2 cellular contexts compared by ENCODE assay signal in the genomic region with DNA sequence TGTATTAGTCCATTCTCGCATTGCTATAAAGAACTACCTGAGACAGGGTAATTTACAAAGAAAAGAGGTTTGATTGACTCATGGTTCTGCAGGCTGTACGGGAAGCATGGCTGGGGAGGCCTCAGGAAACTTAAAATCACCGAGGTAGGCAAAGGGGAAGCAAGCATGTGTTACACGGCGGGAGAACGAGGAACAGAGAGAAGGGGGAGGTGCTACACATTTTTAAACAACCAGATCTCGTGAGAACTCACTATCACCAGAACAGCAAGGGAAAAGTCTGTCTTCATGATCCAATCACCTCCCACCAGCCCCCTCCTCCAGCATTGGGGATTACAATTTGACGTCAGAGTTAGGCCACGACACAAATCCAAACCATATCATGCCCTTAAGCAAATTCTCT.
TF ChIP-seq lines count a peak whose summit lies in the region.

No MANE protein-coding gene starts in this region.

TF ChIP-seq in HepG2, 621 proteins besides CTCF, POLR2A, EP300 and RAD21:
- peak; percentile 37; the same call in 1 of the 2 replicates for TF ChIP-seq MAX (IDR thresholded peaks at IDR 0.05)
- TF ChIP-seq DNMT3B (CRISPR knock-in tag; conservative IDR thresholded peaks at IDR 0.05), result no peak
- peak; percentile 71 for TF ChIP-seq CHD2 (IDR thresholded peaks at IDR 0.05; ENCODE audit: low read depth, low read length)
- TF ChIP-seq ASH2L (IDR thresholded peaks at IDR 0.05; ENCODE audit: insufficient read length, low read depth, low read length), result no peak
- peak; percentile 34; the same call in 1 of the 2 replicates for TF ChIP-seq TFDP1 (CRISPR knock-in tag; IDR thresholded peaks at IDR 0.05; ENCODE audit: borderline replicate concordance)

TF ChIP-seq in K562, 482 proteins besides CTCF, POLR2A, EP300 and RAD21:
- TF ChIP-seq L3MBTL2 (IDR thresholded peaks at IDR 0.05), result peak; percentile 90
- TF ChIP-seq, protein P1, sequence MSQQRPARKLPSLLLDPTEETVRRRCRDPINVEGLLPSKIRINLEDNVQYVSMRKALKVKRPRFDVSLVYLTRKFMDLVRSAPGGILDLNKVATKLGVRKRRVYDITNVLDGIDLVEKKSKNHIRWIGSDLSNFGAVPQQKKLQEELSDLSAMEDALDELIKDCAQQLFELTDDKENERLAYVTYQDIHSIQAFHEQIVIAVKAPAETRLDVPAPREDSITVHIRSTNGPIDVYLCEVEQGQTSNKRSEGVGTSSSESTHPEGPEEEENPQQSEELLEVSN (IDR thresholded peaks at IDR 0.05; ENCODE audit: borderline replicate concordance in 1 of 2, extremely low read depth in 1 of 2, insufficient read depth in 1 of 2, insufficient read length in 1 of 2, low read depth in 1 of 2, low read length in 1 of 2, poor library complexity in 1 of 2, severe bottlenecking in 1 of 2), result peak; percentile 67 to 88
- TF ChIP-seq, protein P2, sequence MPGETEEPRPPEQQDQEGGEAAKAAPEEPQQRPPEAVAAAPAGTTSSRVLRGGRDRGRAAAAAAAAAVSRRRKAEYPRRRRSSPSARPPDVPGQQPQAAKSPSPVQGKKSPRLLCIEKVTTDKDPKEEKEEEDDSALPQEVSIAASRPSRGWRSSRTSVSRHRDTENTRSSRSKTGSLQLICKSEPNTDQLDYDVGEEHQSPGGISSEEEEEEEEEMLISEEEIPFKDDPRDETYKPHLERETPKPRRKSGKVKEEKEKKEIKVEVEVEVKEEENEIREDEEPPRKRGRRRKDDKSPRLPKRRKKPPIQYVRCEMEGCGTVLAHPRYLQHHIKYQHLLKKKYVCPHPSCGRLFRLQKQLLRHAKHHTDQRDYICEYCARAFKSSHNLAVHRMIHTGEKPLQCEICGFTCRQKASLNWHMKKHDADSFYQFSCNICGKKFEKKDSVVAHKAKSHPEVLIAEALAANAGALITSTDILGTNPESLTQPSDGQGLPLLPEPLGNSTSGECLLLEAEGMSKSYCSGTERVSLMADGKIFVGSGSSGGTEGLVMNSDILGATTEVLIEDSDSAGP (CRISPR knock-in tag; IDR thresholded peaks at IDR 0.05), result no peak
- TF ChIP-seq, protein P3, sequence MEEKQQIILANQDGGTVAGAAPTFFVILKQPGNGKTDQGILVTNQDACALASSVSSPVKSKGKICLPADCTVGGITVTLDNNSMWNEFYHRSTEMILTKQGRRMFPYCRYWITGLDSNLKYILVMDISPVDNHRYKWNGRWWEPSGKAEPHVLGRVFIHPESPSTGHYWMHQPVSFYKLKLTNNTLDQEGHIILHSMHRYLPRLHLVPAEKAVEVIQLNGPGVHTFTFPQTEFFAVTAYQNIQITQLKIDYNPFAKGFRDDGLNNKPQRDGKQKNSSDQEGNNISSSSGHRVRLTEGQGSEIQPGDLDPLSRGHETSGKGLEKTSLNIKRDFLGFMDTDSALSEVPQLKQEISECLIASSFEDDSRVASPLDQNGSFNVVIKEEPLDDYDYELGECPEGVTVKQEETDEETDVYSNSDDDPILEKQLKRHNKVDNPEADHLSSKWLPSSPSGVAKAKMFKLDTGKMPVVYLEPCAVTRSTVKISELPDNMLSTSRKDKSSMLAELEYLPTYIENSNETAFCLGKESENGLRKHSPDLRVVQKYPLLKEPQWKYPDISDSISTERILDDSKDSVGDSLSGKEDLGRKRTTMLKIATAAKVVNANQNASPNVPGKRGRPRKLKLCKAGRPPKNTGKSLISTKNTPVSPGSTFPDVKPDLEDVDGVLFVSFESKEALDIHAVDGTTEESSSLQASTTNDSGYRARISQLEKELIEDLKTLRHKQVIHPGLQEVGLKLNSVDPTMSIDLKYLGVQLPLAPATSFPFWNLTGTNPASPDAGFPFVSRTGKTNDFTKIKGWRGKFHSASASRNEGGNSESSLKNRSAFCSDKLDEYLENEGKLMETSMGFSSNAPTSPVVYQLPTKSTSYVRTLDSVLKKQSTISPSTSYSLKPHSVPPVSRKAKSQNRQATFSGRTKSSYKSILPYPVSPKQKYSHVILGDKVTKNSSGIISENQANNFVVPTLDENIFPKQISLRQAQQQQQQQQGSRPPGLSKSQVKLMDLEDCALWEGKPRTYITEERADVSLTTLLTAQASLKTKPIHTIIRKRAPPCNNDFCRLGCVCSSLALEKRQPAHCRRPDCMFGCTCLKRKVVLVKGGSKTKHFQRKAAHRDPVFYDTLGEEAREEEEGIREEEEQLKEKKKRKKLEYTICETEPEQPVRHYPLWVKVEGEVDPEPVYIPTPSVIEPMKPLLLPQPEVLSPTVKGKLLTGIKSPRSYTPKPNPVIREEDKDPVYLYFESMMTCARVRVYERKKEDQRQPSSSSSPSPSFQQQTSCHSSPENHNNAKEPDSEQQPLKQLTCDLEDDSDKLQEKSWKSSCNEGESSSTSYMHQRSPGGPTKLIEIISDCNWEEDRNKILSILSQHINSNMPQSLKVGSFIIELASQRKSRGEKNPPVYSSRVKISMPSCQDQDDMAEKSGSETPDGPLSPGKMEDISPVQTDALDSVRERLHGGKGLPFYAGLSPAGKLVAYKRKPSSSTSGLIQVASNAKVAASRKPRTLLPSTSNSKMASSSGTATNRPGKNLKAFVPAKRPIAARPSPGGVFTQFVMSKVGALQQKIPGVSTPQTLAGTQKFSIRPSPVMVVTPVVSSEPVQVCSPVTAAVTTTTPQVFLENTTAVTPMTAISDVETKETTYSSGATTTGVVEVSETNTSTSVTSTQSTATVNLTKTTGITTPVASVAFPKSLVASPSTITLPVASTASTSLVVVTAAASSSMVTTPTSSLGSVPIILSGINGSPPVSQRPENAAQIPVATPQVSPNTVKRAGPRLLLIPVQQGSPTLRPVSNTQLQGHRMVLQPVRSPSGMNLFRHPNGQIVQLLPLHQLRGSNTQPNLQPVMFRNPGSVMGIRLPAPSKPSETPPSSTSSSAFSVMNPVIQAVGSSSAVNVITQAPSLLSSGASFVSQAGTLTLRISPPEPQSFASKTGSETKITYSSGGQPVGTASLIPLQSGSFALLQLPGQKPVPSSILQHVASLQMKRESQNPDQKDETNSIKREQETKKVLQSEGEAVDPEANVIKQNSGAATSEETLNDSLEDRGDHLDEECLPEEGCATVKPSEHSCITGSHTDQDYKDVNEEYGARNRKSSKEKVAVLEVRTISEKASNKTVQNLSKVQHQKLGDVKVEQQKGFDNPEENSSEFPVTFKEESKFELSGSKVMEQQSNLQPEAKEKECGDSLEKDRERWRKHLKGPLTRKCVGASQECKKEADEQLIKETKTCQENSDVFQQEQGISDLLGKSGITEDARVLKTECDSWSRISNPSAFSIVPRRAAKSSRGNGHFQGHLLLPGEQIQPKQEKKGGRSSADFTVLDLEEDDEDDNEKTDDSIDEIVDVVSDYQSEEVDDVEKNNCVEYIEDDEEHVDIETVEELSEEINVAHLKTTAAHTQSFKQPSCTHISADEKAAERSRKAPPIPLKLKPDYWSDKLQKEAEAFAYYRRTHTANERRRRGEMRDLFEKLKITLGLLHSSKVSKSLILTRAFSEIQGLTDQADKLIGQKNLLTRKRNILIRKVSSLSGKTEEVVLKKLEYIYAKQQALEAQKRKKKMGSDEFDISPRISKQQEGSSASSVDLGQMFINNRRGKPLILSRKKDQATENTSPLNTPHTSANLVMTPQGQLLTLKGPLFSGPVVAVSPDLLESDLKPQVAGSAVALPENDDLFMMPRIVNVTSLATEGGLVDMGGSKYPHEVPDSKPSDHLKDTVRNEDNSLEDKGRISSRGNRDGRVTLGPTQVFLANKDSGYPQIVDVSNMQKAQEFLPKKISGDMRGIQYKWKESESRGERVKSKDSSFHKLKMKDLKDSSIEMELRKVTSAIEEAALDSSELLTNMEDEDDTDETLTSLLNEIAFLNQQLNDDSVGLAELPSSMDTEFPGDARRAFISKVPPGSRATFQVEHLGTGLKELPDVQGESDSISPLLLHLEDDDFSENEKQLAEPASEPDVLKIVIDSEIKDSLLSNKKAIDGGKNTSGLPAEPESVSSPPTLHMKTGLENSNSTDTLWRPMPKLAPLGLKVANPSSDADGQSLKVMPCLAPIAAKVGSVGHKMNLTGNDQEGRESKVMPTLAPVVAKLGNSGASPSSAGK (IDR thresholded peaks at IDR 0.05), result peak; percentile 78
- TF ChIP-seq THRA (IDR thresholded peaks at IDR 0.05), result no peak
- no peak for TF ChIP-seq ZNF398 (CRISPR knock-in tag; IDR thresholded peaks at IDR 0.05)
- peak; percentile 70; the same call in 1 of the 2 replicates for TF ChIP-seq CHD2 (IDR thresholded peaks at IDR 0.05; ENCODE audit: low read depth, low read length)
- no peak for TF ChIP-seq ZKSCAN1 (IDR thresholded peaks at IDR 0.05; ENCODE audit: low read depth, low read length)
- TF ChIP-seq USF1 (CRISPR knock-in tag; IDR thresholded peaks at IDR 0.05), result no peak
